ENCODE assay signal across 7 cellular contexts in the genomic region with DNA sequence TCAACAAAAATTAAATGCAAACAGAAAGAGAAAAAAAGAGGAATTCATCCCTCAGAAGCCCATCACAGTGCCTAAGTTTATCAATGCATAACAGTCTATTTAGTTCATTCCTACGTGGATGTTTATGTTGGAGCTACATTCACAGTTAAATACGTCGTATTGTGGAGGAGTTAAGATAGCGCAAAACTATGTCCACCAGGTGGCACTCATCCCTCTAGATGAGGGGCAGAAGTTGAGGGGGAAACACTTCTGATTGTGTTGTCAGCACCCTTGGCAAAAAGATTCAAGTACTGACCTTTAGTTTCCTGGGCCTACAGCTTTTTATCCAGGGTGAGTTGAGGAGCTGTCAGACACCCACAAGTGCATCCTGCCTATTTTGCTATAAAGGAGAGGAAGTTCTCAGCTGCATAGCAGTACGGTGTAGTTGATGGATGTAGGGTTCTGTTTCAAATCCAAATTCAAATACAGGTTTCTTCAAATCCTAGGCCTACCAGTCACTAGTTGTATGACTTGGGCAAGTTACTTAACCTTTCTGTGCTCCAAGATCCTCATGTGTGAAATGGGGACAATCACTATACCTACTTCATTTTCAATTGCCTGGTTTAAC. TPM values are rescaled to one million over a fixed set of nuclear protein-coding genes. Genes with fewer than 3 reads are reported as not detected.
DNase-seq lines count a peak whose midpoint lies in the region; ATAC-seq and TF ChIP-seq lines count a peak whose summit lies in the region.

No MANE protein-coding gene starts in this region.

- CTCF ChIA-PET in activated CD4-positive, alpha-beta memory T cell treated with anti-CD3 and anti-CD28 coated beads for 36 hours (lab: Charles Lee) = interaction anchor here (0.6 to 3.3 kb wide), 21 partner anchors 9 to 644 kb away, joined by 3 to 26 read pairs (median 3); a partner anchor contains a TSS

- H3K4me1 ChIP-seq in foreskin keratinocyte = peaks cover 38% of the 10 kb centered on the region

- H3K4me3 Mint-ChIP-seq in HFFc6 (peak overlapping the region; percentile 34), osteocyte (ENCODE audit: unreplicated experiment) (no peak overlapping the region)
- no peak overlapping the region for H3K4me3 Mint-ChIP-seq in activated CD4-positive, alpha-beta memory T cell treated with anti-CD3 and anti-CD28 coated beads for 36 hours

- H3K27me3 ChIP-seq in foreskin keratinocyte = no peaks in the 10 kb centered on the region

- no peaks in the 10 kb centered on the region; the same call in 1 of the 2 replicates for H3K27me3 Mint-ChIP-seq in HFFc6 (ENCODE audit: insufficient read depth)
- H3K27me3 Mint-ChIP-seq in activated CD4-positive, alpha-beta memory T cell treated with anti-CD3 and anti-CD28 coated beads for 36 hours = no peaks in the 10 kb centered on the region
- H3K27me3 Mint-ChIP-seq in osteocyte (ENCODE audit: unreplicated experiment) = no peaks in the 10 kb centered on the region

- H3K9me3 Mint-ChIP-seq in HFFc6 (no peaks in the 10 kb centered on the region), osteocyte (ENCODE audit: unreplicated experiment) (peaks cover 4% of the 10 kb centered on the region)
- no peaks in the 10 kb centered on the region for H3K9me3 Mint-ChIP-seq in activated CD4-positive, alpha-beta memory T cell treated with anti-CD3 and anti-CD28 coated beads for 36 hours

- POLR2A ChIA-PET in activated CD4-positive, alpha-beta memory T cell treated with anti-CD3 and anti-CD28 coated beads for 36 hours (lab: Charles Lee) = interaction anchor here (1.0 kb wide), 1 partner anchor 12 kb away, joined by 3 read pairs; no protein-coding TSS in a partner anchor

- H3K27ac ChIP-seq in foreskin keratinocyte = peak overlapping the region; percentile 72

- H3K4me1 Mint-ChIP-seq in HFFc6 (ENCODE audit: low read depth) (peaks cover 46% of the 10 kb centered on the region), osteocyte (ENCODE audit: unreplicated experiment) (peaks cover 32% of the 10 kb centered on the region)
- H3K4me1 Mint-ChIP-seq in activated CD4-positive, alpha-beta memory T cell treated with anti-CD3 and anti-CD28 coated beads for 36 hours (ENCODE audit: low read depth) = peaks cover 22% of the 10 kb centered on the region

- ATAC-seq in foreskin keratinocyte (peak; percentile 35), HG03196 (IDR thresholded peaks at IDR 0.05; ENCODE audit: unreplicated experiment) (no peak)

- intact Hi-C loops in activated CD4-positive, alpha-beta memory T cell treated with anti-CD3 and anti-CD28 coated beads for 36 hours (cut with micrococcal nuclease) = loop anchor here (2.0 kb wide), 2 partner anchors 16 to 54 kb away; no protein-coding TSS in a partner anchor

- no peaks in the 10 kb centered on the region for H3K36me3 Mint-ChIP-seq in HFFc6 (ENCODE audit: low read depth)
- peaks cover 2% of the 10 kb centered on the region for H3K36me3 Mint-ChIP-seq in activated CD4-positive, alpha-beta memory T cell treated with anti-CD3 and anti-CD28 coated beads for 36 hours
- no peaks in the 10 kb centered on the region for H3K36me3 Mint-ChIP-seq in osteocyte (ENCODE audit: unreplicated experiment)

- H3K27ac Mint-ChIP-seq in HFFc6 = peak overlapping the region; percentile 61
- H3K27ac Mint-ChIP-seq in activated CD4-positive, alpha-beta memory T cell treated with anti-CD3 and anti-CD28 coated beads for 36 hours = no peak overlapping the region
- peak overlapping the region; percentile 12 for H3K27ac Mint-ChIP-seq in osteocyte (ENCODE audit: unreplicated experiment)

- peak; percentile 73 for TF ChIP-seq CTCF in GM12873 (IDR thresholded peaks at IDR 0.05; ENCODE audit: insufficient read depth, low read depth, low read length, missing control alignments)
- TF ChIP-seq CTCF in HFFc6 (IDR thresholded peaks at IDR 0.05) = peak; percentile 84
- peak; percentile 71 for TF ChIP-seq CTCF in foreskin keratinocyte (conservative IDR thresholded peaks at IDR 0.05)
- peak; percentile 84 for TF ChIP-seq CTCF in osteocyte (IDR thresholded peaks at IDR 0.05)

- DNase-seq in HFFc6 (peak; percentile 27), NCI-H2171 (lab: John Stamatoyannopoulos, UW) (peak; percentile 31), foreskin keratinocyte (peak; percentile 52 to 62), osteocyte (ENCODE audit: extremely low spot score, unreplicated experiment) (no peak)
- peak; percentile 47 for DNase-seq in activated CD4-positive, alpha-beta memory T cell treated with anti-CD3 and anti-CD28 coated beads for 36 hours

RNA-seq across cellular contexts. Expression of a gene that starts 26.8 kb away (rescaled TPM):
- 100 to 1,000 TPM; 214 to 254 (median 236) TPM for total RNA-seq in HFFc6 (2021; fragmentation: NEBNext Ultra II Directional; extraction: Animal tissue kit (Norgen Biotek cat#: 25700))
- 10 to 100 TPM; 13.5 to 15.6 TPM for total RNA-seq in activated CD4-positive, alpha-beta memory T cell treated with anti-CD3 and anti-CD28 coated beads for 36 hours
- total RNA-seq in foreskin keratinocyte (216 and 220 TPM in 2 replicates), osteocyte (83.9 and 91.1 TPM in 2 replicates)
- 51.8 and 61.3 TPM in 2 replicates for polyA plus RNA-seq in foreskin keratinocyte
